ENCODE assay signal across 1 cellular context in the genomic region with DNA sequence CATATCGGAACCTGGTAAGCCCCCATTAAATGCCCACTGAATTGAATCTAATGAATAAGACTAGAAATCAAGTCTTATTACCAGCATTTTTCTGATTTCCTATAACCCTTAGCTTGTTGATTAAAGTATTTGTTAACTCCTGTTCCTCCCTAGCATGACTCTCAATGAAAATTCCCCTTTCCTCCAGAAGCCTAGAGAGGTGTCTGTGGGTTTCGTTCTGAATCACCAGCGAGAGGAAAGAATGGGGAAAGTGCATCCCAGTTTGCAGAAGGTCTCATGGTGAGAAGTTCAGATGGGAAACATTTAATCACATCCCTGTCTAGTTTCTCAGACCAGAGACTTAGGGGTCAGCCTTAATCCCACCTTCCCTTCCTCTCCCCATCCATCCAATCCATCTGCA.
TF ChIP-seq lines count a peak whose summit lies in the region.

No MANE protein-coding gene starts in this region.

TF ChIP-seq in GM12878, 131 proteins besides CTCF, POLR2A, EP300 and RAD21:
- TF ChIP-seq IKZF1 (conservative IDR thresholded peaks at IDR 0.05) (peak; percentile 44; the same call in 1 of the 2 replicates), NR2C2 (IDR thresholded peaks at IDR 0.05; ENCODE audit: borderline replicate concordance, control insufficient read depth, insufficient read length, low read depth) (no peak), STAT1 (conservative IDR thresholded peaks at IDR 0.05) (no peak), IKZF2 (IDR thresholded peaks at IDR 0.05) (peak in 1 of 2 experiments; percentile 35; a peak in 2 of 4 replicates), NR2C1 (IDR thresholded peaks at IDR 0.05) (no peak), ESRRA (IDR thresholded peaks at IDR 0.05; ENCODE audit: low read length) (no peak), EED (IDR thresholded peaks at IDR 0.05; ENCODE audit: low read depth) (peak; percentile 47; the same call in 1 of the 2 replicates), TCF3 (IDR thresholded peaks at IDR 0.05; ENCODE audit: borderline replicate concordance, insufficient read depth, low read depth, low read length) (no peak), RCOR1 (conservative IDR thresholded peaks at IDR 0.05; ENCODE audit: low read depth, low read length) (no peak), ASH2L (IDR thresholded peaks at IDR 0.05; ENCODE audit: borderline replicate concordance, low read depth) (no peak)
- TF ChIP-seq, protein P1, sequence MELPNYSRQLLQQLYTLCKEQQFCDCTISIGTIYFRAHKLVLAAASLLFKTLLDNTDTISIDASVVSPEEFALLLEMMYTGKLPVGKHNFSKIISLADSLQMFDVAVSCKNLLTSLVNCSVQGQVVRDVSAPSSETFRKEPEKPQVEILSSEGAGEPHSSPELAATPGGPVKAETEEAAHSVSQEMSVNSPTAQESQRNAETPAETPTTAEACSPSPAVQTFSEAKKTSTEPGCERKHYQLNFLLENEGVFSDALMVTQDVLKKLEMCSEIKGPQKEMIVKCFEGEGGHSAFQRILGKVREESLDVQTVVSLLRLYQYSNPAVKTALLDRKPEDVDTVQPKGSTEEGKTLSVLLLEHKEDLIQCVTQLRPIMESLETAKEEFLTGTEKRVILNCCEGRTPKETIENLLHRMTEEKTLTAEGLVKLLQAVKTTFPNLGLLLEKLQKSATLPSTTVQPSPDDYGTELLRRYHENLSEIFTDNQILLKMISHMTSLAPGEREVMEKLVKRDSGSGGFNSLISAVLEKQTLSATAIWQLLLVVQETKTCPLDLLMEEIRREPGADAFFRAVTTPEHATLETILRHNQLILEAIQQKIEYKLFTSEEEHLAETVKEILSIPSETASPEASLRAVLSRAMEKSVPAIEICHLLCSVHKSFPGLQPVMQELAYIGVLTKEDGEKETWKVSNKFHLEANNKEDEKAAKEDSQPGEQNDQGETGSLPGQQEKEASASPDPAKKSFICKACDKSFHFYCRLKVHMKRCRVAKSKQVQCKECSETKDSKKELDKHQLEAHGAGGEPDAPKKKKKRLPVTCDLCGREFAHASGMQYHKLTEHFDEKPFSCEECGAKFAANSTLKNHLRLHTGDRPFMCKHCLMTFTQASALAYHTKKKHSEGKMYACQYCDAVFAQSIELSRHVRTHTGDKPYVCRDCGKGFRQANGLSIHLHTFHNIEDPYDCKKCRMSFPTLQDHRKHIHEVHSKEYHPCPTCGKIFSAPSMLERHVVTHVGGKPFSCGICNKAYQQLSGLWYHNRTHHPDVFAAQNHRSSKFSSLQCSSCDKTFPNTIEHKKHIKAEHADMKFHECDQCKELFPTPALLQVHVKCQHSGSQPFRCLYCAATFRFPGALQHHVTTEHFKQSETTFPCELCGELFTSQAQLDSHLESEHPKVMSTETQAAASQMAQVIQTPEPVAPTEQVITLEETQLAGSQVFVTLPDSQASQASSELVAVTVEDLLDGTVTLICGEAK (IDR thresholded peaks at IDR 0.05; ENCODE audit: borderline replicate concordance): no peak
- TF ChIP-seq, protein P2, sequence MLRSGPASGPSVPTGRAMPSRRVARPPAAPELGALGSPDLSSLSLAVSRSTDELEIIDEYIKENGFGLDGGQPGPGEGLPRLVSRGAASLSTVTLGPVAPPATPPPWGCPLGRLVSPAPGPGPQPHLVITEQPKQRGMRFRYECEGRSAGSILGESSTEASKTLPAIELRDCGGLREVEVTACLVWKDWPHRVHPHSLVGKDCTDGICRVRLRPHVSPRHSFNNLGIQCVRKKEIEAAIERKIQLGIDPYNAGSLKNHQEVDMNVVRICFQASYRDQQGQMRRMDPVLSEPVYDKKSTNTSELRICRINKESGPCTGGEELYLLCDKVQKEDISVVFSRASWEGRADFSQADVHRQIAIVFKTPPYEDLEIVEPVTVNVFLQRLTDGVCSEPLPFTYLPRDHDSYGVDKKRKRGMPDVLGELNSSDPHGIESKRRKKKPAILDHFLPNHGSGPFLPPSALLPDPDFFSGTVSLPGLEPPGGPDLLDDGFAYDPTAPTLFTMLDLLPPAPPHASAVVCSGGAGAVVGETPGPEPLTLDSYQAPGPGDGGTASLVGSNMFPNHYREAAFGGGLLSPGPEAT (IDR thresholded peaks at IDR 0.05; ENCODE audit: low read depth): peak; percentile 24; the same call in 1 of the 2 replicates
